ENCODE assay signal across 16 cellular contexts in genomic region chr19:45418812-45419211, GRCh38. TPM values are rescaled to one million over a fixed set of nuclear protein-coding genes. Genes with fewer than 3 reads are reported as not detected.
DNase-seq lines count a peak whose midpoint lies in the region; ATAC-seq and TF ChIP-seq lines count a peak whose summit lies in the region.
"Had no signal": no experiment of that assay in that cellular context is flagged by ENCODE, and none has a peak within 500 bp of the region (broad histone marks: within the 10 kb centered on the region; RNA-seq: fewer than 3 reads in every experiment).

No MANE protein-coding gene starts in this region.

- no peak overlapping the region for H3K4me3 ChIP-seq in KMS-11 (IDR thresholded peaks at IDR 0.05; ENCODE audit: insufficient read depth, low read depth, low read length)
- H3K4me3 ChIP-seq in SJCRH30: no peak overlapping the region
- H3K4me3 ChIP-seq: gastrocnemius medialis, left ventricle myocardium inferior, skin epidermis had no signal

- H3K27me3 ChIP-seq in KMS-11 (ENCODE audit: insufficient read depth, low read depth) (no peaks in the 10 kb centered on the region), SJCRH30 (no peaks in the 10 kb centered on the region)
- H3K27me3 ChIP-seq: gastrocnemius medialis had no signal

- H3K4me3 Mint-ChIP-seq in activated CD4-positive, alpha-beta T cell treated with anti-CD3 and anti-CD28 coated beads, Interleukin-2, amount 10 ng/mL, durations not matched to agents 24 days and 14 days: peak overlapping the region; percentile 56
- peak overlapping the region in 4 of 10 donors; percentile 11 to 63 (median 36) for H3K4me3 Mint-ChIP-seq in naive thymus-derived CD8-positive, alpha-beta T cell
- H3K4me3 Mint-ChIP-seq: activated T-helper 17 cell treated with anti-CD3 and anti-CD28 coated beads, Interleukin-2, amount 50 U/mL, for 72 hours had no signal

- peak overlapping the region; percentile 44; the same call in 1 of the 2 replicates for H2AFZ ChIP-seq in KMS-11 (ENCODE audit: low read depth)

- H3K36me3 ChIP-seq in KMS-11 (ENCODE audit: insufficient read depth) (no peaks in the 10 kb centered on the region), SJCRH30 (no peaks in the 10 kb centered on the region)

- H3K27ac Mint-ChIP-seq in activated CD4-positive, alpha-beta T cell treated with anti-CD3 and anti-CD28 coated beads, Interleukin-2, amount 10 ng/mL, durations not matched to agents 24 days and 14 days: no peak overlapping the region
- H3K27ac Mint-ChIP-seq in naive thymus-derived CD8-positive, alpha-beta T cell: peak overlapping the region in 7 of 10 donors; percentile 59 to 93 (median 81)
- H3K27ac Mint-ChIP-seq: activated T-helper 17 cell treated with anti-CD3 and anti-CD28 coated beads, Interleukin-2, amount 50 U/mL, for 72 hours had no signal

- no peaks in the 10 kb centered on the region for H4K20me1 ChIP-seq in KMS-11 (ENCODE audit: insufficient read depth)

- DNase-seq in activated CD4-positive, alpha-beta T cell treated with anti-CD3 and anti-CD28 coated beads, Interleukin-2, amount 10 ng/mL, durations not matched to agents 24 days and 14 days: no peak
- DNase-seq in activated CD4-positive, alpha-beta T cell treated with anti-CD3 and anti-CD28 coated beads, Interleukin-2, amount 50 U/mL, for 1 hour: no peak
- DNase-seq in SJCRH30: no peak
- no peak for DNase-seq in naive thymus-derived CD8-positive, alpha-beta T cell
- DNase-seq in NCI-H2171 (lab: John Stamatoyannopoulos, UW): no peak
- DNase-seq in DMS153 treated with DMSO at 0.1 percent for 48 hours (lab: John Stamatoyannopoulos, UW; ENCODE audit: unreplicated experiment): no peak
- DNase-seq: gastrocnemius medialis, left ventricle myocardium inferior, NCI-H2029, NCI-H69, T-helper 9 cell had no signal

- peak overlapping the region; percentile 67 for H3K27ac ChIP-seq in KMS-11
- H3K27ac ChIP-seq in SJCRH30: peak overlapping the region; percentile 53
- H3K27ac ChIP-seq: epithelial cell of prostate, gastrocnemius medialis, left ventricle myocardium inferior had no signal

- no peaks in the 10 kb centered on the region for H3K9me3 Mint-ChIP-seq in activated CD4-positive, alpha-beta T cell treated with anti-CD3 and anti-CD28 coated beads, Interleukin-2, amount 10 ng/mL, durations not matched to agents 24 days and 14 days
- H3K9me3 Mint-ChIP-seq in naive thymus-derived CD8-positive, alpha-beta T cell: no peaks in the 10 kb centered on the region
- H3K9me3 Mint-ChIP-seq: activated T-helper 17 cell treated with anti-CD3 and anti-CD28 coated beads, Interleukin-2, amount 50 U/mL, for 72 hours had no signal

- H3K9me3 ChIP-seq in SJCRH30 (replicated peaks): no peaks in the 10 kb centered on the region
- H3K9me3 ChIP-seq: gastrocnemius medialis, left ventricle myocardium inferior had no signal

- ATAC-seq in naive thymus-derived CD8-positive, alpha-beta T cell: no peak
- no peak for ATAC-seq in HG02870 (IDR thresholded peaks at IDR 0.05; ENCODE audit: unreplicated experiment)
- ATAC-seq: activated T-helper 17 cell treated with anti-CD3 and anti-CD28 coated beads, Interleukin-2, amount 50 U/mL, for 72 hours; gastrocnemius medialis had no signal

- H3K79me2 ChIP-seq in KMS-11 (ENCODE audit: insufficient read depth, low read depth): peaks cover 9% of the 10 kb centered on the region; the same call in 1 of the 2 replicates

- POLR2A ChIA-PET in naive thymus-derived CD8-positive, alpha-beta T cell (lab: Charles Lee): no interaction called here

- intact Hi-C loops in activated CD4-positive, alpha-beta T cell treated with anti-CD3 and anti-CD28 coated beads, Interleukin-2, amount 10 ng/mL, durations not matched to agents 24 days and 14 days (cut with micrococcal nuclease): no loop called here

- peak overlapping the region; percentile 22; the same call in 1 of the 2 replicates for H3K9ac ChIP-seq in KMS-11

- peaks cover 62% of the 10 kb centered on the region for H3K36me3 Mint-ChIP-seq in activated CD4-positive, alpha-beta T cell treated with anti-CD3 and anti-CD28 coated beads, Interleukin-2, amount 10 ng/mL, durations not matched to agents 24 days and 14 days (ENCODE audit: low read depth)
- peaks cover 0 to 53% (median 10%) of the 10 kb centered on the region in 3 donors for H3K36me3 Mint-ChIP-seq in naive thymus-derived CD8-positive, alpha-beta T cell

- H3K4me1 ChIP-seq in KMS-11 (ENCODE audit: low read depth, poor library complexity, severe bottlenecking): peaks cover 55% of the 10 kb centered on the region
- peaks cover 14% of the 10 kb centered on the region for H3K4me1 ChIP-seq in SJCRH30

- H3K4me2 ChIP-seq in KMS-11: peak overlapping the region; percentile 95

- TF ChIP-seq CTCF in KMS-11 (conservative IDR thresholded peaks at IDR 0.05; ENCODE audit: low read depth, low read length): no peak

- H3K27me3 Mint-ChIP-seq in activated CD4-positive, alpha-beta T cell treated with anti-CD3 and anti-CD28 coated beads, Interleukin-2, amount 10 ng/mL, durations not matched to agents 24 days and 14 days: no peaks in the 10 kb centered on the region
- H3K27me3 Mint-ChIP-seq in naive thymus-derived CD8-positive, alpha-beta T cell: no peaks in the 10 kb centered on the region
- H3K27me3 Mint-ChIP-seq: activated T-helper 17 cell treated with anti-CD3 and anti-CD28 coated beads, Interleukin-2, amount 50 U/mL, for 72 hours had no signal

- H3K4me1 Mint-ChIP-seq in activated CD4-positive, alpha-beta T cell treated with anti-CD3 and anti-CD28 coated beads, Interleukin-2, amount 10 ng/mL, durations not matched to agents 24 days and 14 days: peaks cover 38% of the 10 kb centered on the region
- peaks cover 21 to 45% (median 42%) of the 10 kb centered on the region in 4 donors for H3K4me1 Mint-ChIP-seq in naive thymus-derived CD8-positive, alpha-beta T cell

RNA-seq across cellular contexts. Expression of gene ERCC1, which starts 4.9 kb away (rescaled TPM):
- 123 and 124 TPM in 2 replicates for total RNA-seq in activated CD4-positive, alpha-beta T cell treated with anti-CD3 and anti-CD28 coated beads, Interleukin-2, amount 10 ng/mL, durations not matched to agents 24 days and 14 days
- 29.7 and 32.3 TPM in 2 replicates for total RNA-seq in SJCRH30 (2014; rRNA removed; shearing (Covaris generic))
- total RNA-seq in naive thymus-derived CD8-positive, alpha-beta T cell: 10 to 100 TPM; 59.2 to 61.0 TPM
- 10 to 100 TPM; 32.2 to 38.6 (median 33.7) TPM for polyA plus RNA-seq in naive thymus-derived CD8-positive, alpha-beta T cell

RNA-seq across cellular contexts. Expression of gene POLR1G, which starts 12.4 kb away (rescaled TPM):
- total RNA-seq in activated CD4-positive, alpha-beta T cell treated with anti-CD3 and anti-CD28 coated beads, Interleukin-2, amount 10 ng/mL, durations not matched to agents 24 days and 14 days: 25.3 and 26.5 TPM in 2 replicates
- total RNA-seq in SJCRH30 (2014; rRNA removed; shearing (Covaris generic)): 20.9 and 21.8 TPM in 2 replicates
- 1 to 10 TPM; 3.3 to 3.4 TPM for total RNA-seq in naive thymus-derived CD8-positive, alpha-beta T cell
- 1 to 10 TPM; 2.4 to 7.4 (median 4.4) TPM for polyA plus RNA-seq in naive thymus-derived CD8-positive, alpha-beta T cell

RNA-seq across cellular contexts. Expression of gene PPP1R13L, which starts 13.9 kb away (rescaled TPM):
- total RNA-seq in activated CD4-positive, alpha-beta T cell treated with anti-CD3 and anti-CD28 coated beads, Interleukin-2, amount 10 ng/mL, durations not matched to agents 24 days and 14 days: 12.7 and 13.4 TPM in 2 replicates
- total RNA-seq in SJCRH30 (2014; rRNA removed; shearing (Covaris generic)): 2.4 and 3.2 TPM in 2 replicates
- 10 to 100 TPM; 12.4 to 13.2 TPM for total RNA-seq in naive thymus-derived CD8-positive, alpha-beta T cell
- 1 to 10 TPM in 2 of 3 donors, under 1 TPM in 1; 0.64 to 2.5 (median 1.2) TPM for polyA plus RNA-seq in naive thymus-derived CD8-positive, alpha-beta T cell

RNA-seq across cellular contexts. Expression of gene ERCC2, which starts 48.4 kb away (rescaled TPM):
- 30.9 and 33.6 TPM in 2 replicates for total RNA-seq in activated CD4-positive, alpha-beta T cell treated with anti-CD3 and anti-CD28 coated beads, Interleukin-2, amount 10 ng/mL, durations not matched to agents 24 days and 14 days
- total RNA-seq in SJCRH30 (2014; rRNA removed; shearing (Covaris generic)): 24.2 and 27.7 TPM in 2 replicates
- 10 to 100 TPM; 21.5 to 23.7 TPM for total RNA-seq in naive thymus-derived CD8-positive, alpha-beta T cell
- 1 to 10 TPM; 3.7 to 7.6 (median 7.0) TPM for polyA plus RNA-seq in naive thymus-derived CD8-positive, alpha-beta T cell

RNA-seq across cellular contexts. Expression of gene FOSB, which starts 49.0 kb away (rescaled TPM):
- 11.3 TPM in 2 replicates for total RNA-seq in activated CD4-positive, alpha-beta T cell treated with anti-CD3 and anti-CD28 coated beads, Interleukin-2, amount 10 ng/mL, durations not matched to agents 24 days and 14 days
- total RNA-seq in SJCRH30 (2014; rRNA removed; shearing (Covaris generic)): 0.35 and 0.40 TPM in 2 replicates
- 1 to 10 TPM; 3.5 TPM for total RNA-seq in naive thymus-derived CD8-positive, alpha-beta T cell
- polyA plus RNA-seq in naive thymus-derived CD8-positive, alpha-beta T cell: 10 to 100 TPM; 10.2 to 11.4 (median 11.0) TPM
